1 cellular context compared by ENCODE assay signal in genomic region chr16:67260426-67261063, GRCh38.
TF ChIP-seq lines count a peak whose summit lies in the region.

No MANE protein-coding gene starts in this region.

TF ChIP-seq in WTC11, 78 proteins besides CTCF, POLR2A, EP300 and RAD21 (continued from another document):
- TF ChIP-seq ATF3 (CRISPR knock-in tag; conservative IDR thresholded peaks at IDR 0.05) (no peak), MAX (CRISPR knock-in tag; IDR thresholded peaks at IDR 0.05) (no peak)
